In the genomic region with DNA sequence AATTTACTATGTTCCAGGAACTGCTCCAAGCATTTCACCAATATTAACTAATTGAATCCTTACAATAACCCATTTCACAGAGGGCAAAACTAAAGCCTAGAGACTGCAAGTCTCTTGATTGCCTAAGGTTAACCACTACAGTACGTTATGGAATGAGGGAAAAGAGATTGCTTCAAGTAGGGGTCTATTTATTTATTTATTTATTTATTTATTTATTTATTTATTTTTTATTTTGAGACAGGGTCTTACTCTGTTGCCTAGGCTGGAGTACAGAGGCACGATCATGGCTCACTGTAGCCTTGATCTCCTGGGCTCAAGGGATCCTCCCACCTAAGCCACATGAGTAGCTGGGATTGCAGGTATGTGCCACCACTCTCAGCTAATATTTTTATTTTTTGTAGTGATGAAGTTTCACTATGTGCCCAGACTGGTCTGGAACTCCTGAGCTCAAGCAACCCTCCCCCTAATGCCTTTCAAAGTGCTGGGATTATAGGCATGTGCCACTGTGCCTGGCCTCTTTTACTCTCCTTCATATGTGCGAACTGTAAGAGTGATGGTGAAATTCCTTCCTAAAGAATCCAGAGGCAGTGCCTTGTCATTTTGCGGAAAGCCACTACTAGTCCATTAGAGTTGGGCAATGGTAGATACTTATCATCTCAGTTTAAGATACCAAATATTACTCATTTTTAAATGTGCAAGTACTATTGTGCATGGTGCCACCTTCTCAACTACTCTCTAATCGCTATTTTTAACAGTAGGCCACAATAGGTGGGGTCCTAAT, we compare ENCODE assay signal across 20 cellular contexts.
DNase-seq lines count a peak whose midpoint lies in the region; ATAC-seq and TF ChIP-seq lines count a peak whose summit lies in the region.
"Had no signal": no experiment of that assay in that cellular context is flagged by ENCODE, and none has a peak within 500 bp of the region (broad histone marks: within the 10 kb centered on the region; RNA-seq: fewer than 3 reads in every experiment).

No MANE protein-coding gene starts in this region.

- H3K27me3 ChIP-seq in prostate gland (replicated peaks; ENCODE audit: insufficient read depth) (no peaks in the 10 kb centered on the region), Caco-2 (replicated peaks; ENCODE audit: control insufficient read depth, insufficient read depth, low read length) (no peaks in the 10 kb centered on the region)
- H3K27me3 ChIP-seq: BLaER1 treated with 17β-estradiol and CSF1 and Interleukin-3, amounts not matched to agents 10 nM and 100 nM had no signal

- H3K27me3 Mint-ChIP-seq in osteocyte (ENCODE audit: unreplicated experiment) (no peaks in the 10 kb centered on the region), Caco-2 (ENCODE audit: insufficient read depth, unreplicated experiment) (peaks cover 3% of the 10 kb centered on the region)

- H3K4me3 ChIP-seq in HEK293 (ENCODE audit: low read depth, low read length) (no peak overlapping the region), prostate gland (no peak overlapping the region), Caco-2 (ENCODE audit: low read depth, low read length) (no peak overlapping the region)
- H3K4me3 ChIP-seq: BLaER1 treated with 17β-estradiol and CSF1 and Interleukin-3, amounts not matched to agents 10 nM and 100 nM; GM12878 had no signal

- H3K36me3 ChIP-seq in HEK293 (ENCODE audit: control insufficient read depth in 2 of 2, insufficient read depth in 1 of 2, low read length in 2 of 2): no peaks in the 10 kb centered on the region
- H3K36me3 ChIP-seq in prostate gland: no peaks in the 10 kb centered on the region
- no peaks in the 10 kb centered on the region for H3K36me3 ChIP-seq in Caco-2 (ENCODE audit: control insufficient read depth, insufficient read depth, low read length)
- H3K36me3 ChIP-seq: BLaER1 treated with 17β-estradiol and CSF1 and Interleukin-3, amounts not matched to agents 10 nM and 100 nM had no signal

- no peak for TF ChIP-seq CTCF in HEK293 (tag by site-specific recombination; IDR thresholded peaks at IDR 0.05)
- no peak for TF ChIP-seq CTCF in osteocyte (IDR thresholded peaks at IDR 0.05)
- TF ChIP-seq CTCF in prostate gland (IDR thresholded peaks at IDR 0.05): no peak
- no peak for TF ChIP-seq CTCF in Caco-2 (IDR thresholded peaks at IDR 0.05; ENCODE audit: insufficient read depth in 1 of 2, low read depth in 1 of 2, low read length in 1 of 2, severe bottlenecking in 1 of 2, unreplicated experiment in 1 of 2)

- H3K4me3 Mint-ChIP-seq in osteocyte (ENCODE audit: unreplicated experiment) (no peak overlapping the region), Caco-2 (ENCODE audit: unreplicated experiment) (no peak overlapping the region)
- H3K4me3 Mint-ChIP-seq: B cell; CD4-positive, alpha-beta T cell; CD8-positive, alpha-beta T cell had no signal

- no peaks in the 10 kb centered on the region for H3K9me3 Mint-ChIP-seq in osteocyte (ENCODE audit: unreplicated experiment)
- no peaks in the 10 kb centered on the region for H3K9me3 Mint-ChIP-seq in Caco-2 (ENCODE audit: unreplicated experiment)
- H3K9me3 Mint-ChIP-seq: CD4-positive, alpha-beta T cell; CD8-positive, alpha-beta T cell had no signal

- no TSS peak for BruUV-seq in Caco-2 (replicated peaks; lab: Mats Ljungman, UMichigan)

- intact Hi-C loops in prostate gland (cut with DNase I) (no loop called here), left cardiac atrium (cut with DNase I) (no loop called here), Caco-2 (cut with micrococcal nuclease; ENCODE audit: unreplicated experiment) (no loop called here)

- H3K27ac Mint-ChIP-seq in osteocyte (ENCODE audit: unreplicated experiment) (peak overlapping the region; percentile 16), Caco-2 (ENCODE audit: unreplicated experiment) (no peak overlapping the region)
- H3K27ac Mint-ChIP-seq: B cell; CD4-positive, alpha-beta T cell; CD8-positive, alpha-beta T cell had no signal

- DNase-seq in osteocyte (ENCODE audit: extremely low spot score, unreplicated experiment): no peak
- no peak for DNase-seq in prostate gland (ENCODE audit: low spot score)
- DNase-seq in left cardiac atrium: no peak
- no peak for DNase-seq in Caco-2
- DNase-seq: 8988T; AML-193; CD4-positive, alpha-beta T cell; CD8-positive, alpha-beta T cell; DMS 273 treated with DMSO at 0.1 percent for 48 hours; DMS153; DMS53; DMS79; DND-41; EL; GDM1 had no signal

- no peak for ATAC-seq in left cardiac atrium
- ATAC-seq: CD8-positive, alpha-beta T cell; GM12878 had no signal

- 87% methylated on average over 5 of the region's 5 CpGs for WGBS in prostate gland

- no peaks in the 10 kb centered on the region for H3K36me3 Mint-ChIP-seq in osteocyte (ENCODE audit: unreplicated experiment)
- no peaks in the 10 kb centered on the region for H3K36me3 Mint-ChIP-seq in Caco-2 (ENCODE audit: insufficient read depth, unreplicated experiment)
- H3K36me3 Mint-ChIP-seq: CD8-positive, alpha-beta T cell had no signal

- TF ChIP-seq POLR2A in prostate gland (IDR thresholded peaks at IDR 0.05): no peak

- CTCF ChIA-PET in HEK293 (lab: Yijun Ruan, JAX) (interaction anchor here (0.6 to 0.8 kb wide), 2 partner anchors 148 to 275 kb away, joined by 4 read pairs; no protein-coding TSS in a partner anchor), Caco-2 (lab: Charles Lee) (no interaction called here)

- H3K9me3 ChIP-seq in HEK293 (ENCODE audit: control insufficient read depth, insufficient read depth, low read depth, low read length) (no peaks in the 10 kb centered on the region), prostate gland (no peaks in the 10 kb centered on the region), Caco-2 (no peaks in the 10 kb centered on the region)
- H3K9me3 ChIP-seq: BLaER1 treated with 17β-estradiol and CSF1 and Interleukin-3, amounts not matched to agents 10 nM and 100 nM had no signal

- no peak overlapping the region for H3K27ac ChIP-seq in HEK293 (ENCODE audit: extremely low read depth, low read depth, low read length)
- H3K27ac ChIP-seq in prostate gland: no peak overlapping the region
- H3K27ac ChIP-seq: BLaER1 treated with 17β-estradiol and CSF1 and Interleukin-3, amounts not matched to agents 10 nM and 100 nM; C4-2B had no signal

- H3K4me1 ChIP-seq in HEK293 (ENCODE audit: control insufficient read depth, insufficient read depth, low read length): no peaks in the 10 kb centered on the region
- H3K4me1 ChIP-seq in prostate gland (replicated peaks): no peaks in the 10 kb centered on the region
- no peaks in the 10 kb centered on the region for H3K4me1 ChIP-seq in Caco-2
- H3K4me1 ChIP-seq: BLaER1 treated with 17β-estradiol and CSF1 and Interleukin-3, amounts not matched to agents 10 nM and 100 nM had no signal

- POLR2A ChIA-PET in HEK293 (lab: Yijun Ruan, JAX) (no interaction called here), Caco-2 (lab: Charles Lee) (no interaction called here)

- H3K4me1 Mint-ChIP-seq in osteocyte (ENCODE audit: unreplicated experiment): peaks cover 50% of the 10 kb centered on the region
- no peaks in the 10 kb centered on the region for H3K4me1 Mint-ChIP-seq in Caco-2 (ENCODE audit: low read depth, unreplicated experiment)
- H3K4me1 Mint-ChIP-seq: B cell had no signal

TF ChIP-seq in HEK293, 187 proteins besides CTCF, POLR2A, EP300 and RAD21 (continues in another document):
- TF ChIP-seq, protein P1, sequence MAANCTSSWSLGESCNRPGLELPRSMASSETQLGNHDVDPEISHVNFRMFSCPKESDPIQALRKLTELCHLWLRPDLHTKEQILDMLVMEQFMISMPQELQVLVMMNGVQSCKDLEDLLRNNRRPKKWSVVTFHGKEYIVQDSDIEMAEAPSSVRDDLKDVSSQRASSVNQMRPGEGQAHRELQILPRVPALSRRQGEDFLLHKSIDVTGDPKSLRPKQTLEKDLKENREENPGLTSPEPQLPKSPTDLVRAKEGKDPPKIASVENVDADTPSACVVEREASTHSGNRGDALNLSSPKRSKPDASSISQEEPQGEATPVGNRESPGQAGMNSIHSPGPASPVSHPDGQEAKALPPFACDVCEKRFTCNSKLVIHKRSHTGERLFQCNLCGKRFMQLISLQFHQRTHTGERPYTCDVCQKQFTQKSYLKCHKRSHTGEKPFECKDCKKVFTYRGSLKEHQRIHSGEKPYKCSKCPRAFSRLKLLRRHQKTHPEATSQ (tag by site-specific recombination; IDR thresholded peaks at IDR 0.05): no peak
- TF ChIP-seq ZNF580 (tag by site-specific recombination; IDR thresholded peaks at IDR 0.05) (0 out of 2 replicates have a peak, but pooled peaks have one; percentile 18), HOXA7 (CRISPR knock-in tag; IDR thresholded peaks at IDR 0.05; ENCODE audit: borderline replicate concordance) (no peak), HOXC10 (CRISPR knock-in tag; IDR thresholded peaks at IDR 0.05) (no peak), ZNF777 (tag by site-specific recombination; IDR thresholded peaks at IDR 0.05; ENCODE audit: borderline replicate concordance) (no peak), ZNF701 (tag by site-specific recombination; IDR thresholded peaks at IDR 0.05) (no peak), ZNF121 (tag by site-specific recombination; IDR thresholded peaks at IDR 0.05) (peak; percentile 25; the same call in 1 of the 2 replicates), ZBTB21 (tag by site-specific recombination; IDR thresholded peaks at IDR 0.05) (0 out of 2 replicates have a peak, but pooled peaks have one; percentile 26), ZNF140 (tag by site-specific recombination; IDR thresholded peaks at IDR 0.05) (peak; percentile 83), ZNF549 (tag by site-specific recombination; IDR thresholded peaks at IDR 0.05) (no peak), ZNF555 (tag by site-specific recombination; conservative IDR thresholded peaks at IDR 0.05) (peak; percentile 91), SP2 (tag by site-specific recombination; IDR thresholded peaks at IDR 0.05) (no peak), ZFP41 (tag by site-specific recombination; IDR thresholded peaks at IDR 0.05; ENCODE audit: borderline replicate concordance) (no peak)
- TF ChIP-seq, protein P2, sequence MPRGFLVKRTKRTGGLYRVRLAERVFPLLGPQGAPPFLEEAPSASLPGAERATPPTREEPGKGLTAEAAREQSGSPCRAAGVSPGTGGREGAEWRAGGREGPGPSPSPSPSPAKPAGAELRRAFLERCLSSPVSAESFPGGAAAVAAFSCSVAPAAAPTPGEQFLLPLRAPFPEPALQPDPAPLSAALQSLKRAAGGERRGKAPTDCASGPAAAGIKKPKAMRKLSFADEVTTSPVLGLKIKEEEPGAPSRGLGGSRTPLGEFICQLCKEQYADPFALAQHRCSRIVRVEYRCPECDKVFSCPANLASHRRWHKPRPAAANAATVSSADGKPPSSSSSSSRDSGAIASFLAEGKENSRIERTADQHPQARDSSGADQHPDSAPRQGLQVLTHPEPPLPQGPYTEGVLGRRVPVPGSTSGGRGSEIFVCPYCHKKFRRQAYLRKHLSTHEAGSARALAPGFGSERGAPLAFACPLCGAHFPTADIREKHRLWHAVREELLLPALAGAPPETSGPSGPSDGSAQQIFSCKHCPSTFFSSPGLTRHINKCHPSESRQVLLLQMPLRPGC (tag by site-specific recombination; IDR thresholded peaks at IDR 0.05): no peak
